In the genomic region with DNA sequence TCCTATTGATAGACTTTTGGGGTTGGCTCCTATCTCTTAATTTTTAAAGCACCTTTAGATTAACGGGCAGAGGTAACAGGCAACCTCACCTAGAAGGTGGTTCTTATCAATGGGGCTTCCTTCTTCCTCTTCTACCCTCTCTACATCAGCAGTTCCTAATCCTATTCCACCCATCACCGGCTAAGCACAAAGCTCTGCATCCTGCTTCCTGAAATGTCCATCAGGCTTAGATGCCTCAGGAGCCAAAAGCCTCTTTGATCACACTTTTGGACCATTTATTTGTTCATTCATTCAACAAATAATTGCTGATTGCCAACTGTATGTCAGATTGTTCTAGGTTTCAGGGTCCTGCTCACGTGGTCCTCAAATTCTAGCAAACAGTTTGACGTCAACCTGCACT, we compare ENCODE assay signal across 35 cellular contexts.
DNase-seq lines count a peak whose midpoint lies in the region; TF ChIP-seq lines count a peak whose summit lies in the region.
"Had no signal": no experiment of that assay in that cellular context is flagged by ENCODE, and none has a peak within 500 bp of the region (broad histone marks: within the 10 kb centered on the region; RNA-seq: fewer than 3 reads in every experiment).

No MANE protein-coding gene starts in this region.

- peaks cover 9% of the 10 kb centered on the region for H3F3A ChIP-seq in neural progenitor cell (ENCODE audit: low read depth)

- H3K4ac ChIP-seq in mesendoderm (ENCODE audit: low read depth, low read length) (no peak overlapping the region), neuronal stem cell (ENCODE audit: low read length) (no peak overlapping the region)

- H3K79me2 ChIP-seq in mesendoderm (ENCODE audit: control insufficient read depth, insufficient read depth, low read length): no peaks in the 10 kb centered on the region
- H3K79me2 ChIP-seq in neural progenitor cell (ENCODE audit: low read depth): no peaks in the 10 kb centered on the region

- H2BK5ac ChIP-seq in mesendoderm (ENCODE audit: low read length): no peak overlapping the region
- no peak overlapping the region for H2BK5ac ChIP-seq in neuronal stem cell (ENCODE audit: low read length)

- no peak overlapping the region for H3K18ac ChIP-seq in mesendoderm (ENCODE audit: low read length)
- no peak overlapping the region for H3K18ac ChIP-seq in neuronal stem cell (ENCODE audit: low read length)

- no peak overlapping the region for H3K9ac ChIP-seq in mesendoderm (ENCODE audit: low read length)
- no peak overlapping the region for H3K9ac ChIP-seq in neural progenitor cell
- H3K9ac ChIP-seq in neuronal stem cell (ENCODE audit: low read depth, low read length, poor library complexity): no peak overlapping the region
- H3K9ac ChIP-seq: BLaER1; BLaER1 treated with 17β-estradiol and CSF1 and Interleukin-3, amounts not matched to agents 10 nM and 100 nM had no signal

- DNase-seq in NCI-H82 (lab: John Stamatoyannopoulos, UW): peak; percentile 62
- no peak for DNase-seq in NCI-H82 treated with DMSO at 0.1 percent for 48 hours (lab: John Stamatoyannopoulos, UW; ENCODE audit: unreplicated experiment)
- no peak for DNase-seq in mesendoderm
- peak; percentile 86 for DNase-seq in neural progenitor cell (ENCODE audit: low spot score)
- DNase-seq in neuronal stem cell (ENCODE audit: low spot score): peak; percentile 50
- DNase-seq in immature natural killer cell: no peak
- no peak for DNase-seq in activated gamma-delta T cell treated with Interleukin-2 at 50 U/mL for 16 hours
- DNase-seq in GM13977 (ENCODE audit: low spot score): no peak
- DNase-seq: 8988T; ACHN; AML-193; BE2C; C1 segment of cervical spinal cord; Caco-2; Calu3; CD4-positive, alpha-beta memory T cell; CD4-positive, alpha-beta T cell; CD4-positive, CD25-positive, alpha-beta regulatory T cell; CD8-positive, alpha-beta memory T cell; CD8-positive, alpha-beta T cell; COR-L47; DMS 273 treated with DMSO at 0.1 percent for 48 hours; DMS153; DMS53; DMS79; DMS79 treated with DMSO at 0.1 percent for 48 hours; DND-41; EL had no signal

- no peak overlapping the region for H2BK120ac ChIP-seq in mesendoderm (ENCODE audit: low read depth, low read length)
- H2BK120ac ChIP-seq in neuronal stem cell (ENCODE audit: low read depth, low read length): no peak overlapping the region

- no peak overlapping the region for H4K91ac ChIP-seq in neuronal stem cell (ENCODE audit: low read depth, low read length, poor library complexity)

- H3K4me2 ChIP-seq in mesendoderm (ENCODE audit: low read length) (no peak overlapping the region), neural progenitor cell (peak overlapping the region; percentile 29), neuronal stem cell (ENCODE audit: insufficient read depth, low read length, poor library complexity, severe bottlenecking) (no peak overlapping the region)
- H3K4me2 ChIP-seq: A549; BLaER1; BLaER1 treated with 17β-estradiol and CSF1 and Interleukin-3, amounts not matched to agents 10 nM and 100 nM had no signal

- no peak for TF ChIP-seq CTCF in neural progenitor cell (IDR thresholded peaks at IDR 0.05)
- no peak for TF ChIP-seq CTCF in GM13977 (IDR thresholded peaks at IDR 0.05; ENCODE audit: extremely low read depth, insufficient read depth, missing control alignments)

- H3K27me3 ChIP-seq in mesendoderm (ENCODE audit: insufficient read depth, low read length, poor library complexity) (no peaks in the 10 kb centered on the region), neural progenitor cell (no peaks in the 10 kb centered on the region), neuronal stem cell (ENCODE audit: control insufficient read depth in 3 of 3, insufficient read depth in 3 of 3, low read depth in 1 of 3, low read length in 3 of 3) (peaks cover 0 to 6% (median 0%) of the 10 kb centered on the region in 3 experiments)
- H3K27me3 ChIP-seq: BE2C; BLaER1; BLaER1 treated with 17β-estradiol and CSF1 and Interleukin-3, amounts not matched to agents 10 nM and 100 nM had no signal

- H3K4me1 Mint-ChIP-seq in neural progenitor cell (peaks cover 6% of the 10 kb centered on the region), immature natural killer cell (no peaks in the 10 kb centered on the region)
- H3K4me1 Mint-ChIP-seq: B cell; CD14-positive monocyte; CD4-positive, alpha-beta memory T cell; CD4-positive, CD25-positive, alpha-beta regulatory T cell; CD8-positive, alpha-beta memory T cell had no signal

- H3K9me3 Mint-ChIP-seq in neural progenitor cell (no peaks in the 10 kb centered on the region), immature natural killer cell (peaks cover 0 to 12% (median 4%) of the 10 kb centered on the region in 6 donors)
- H3K9me3 Mint-ChIP-seq: CD14-positive monocyte had no signal

- H4K8ac ChIP-seq in mesendoderm (ENCODE audit: low read depth, low read length) (peak overlapping the region; percentile 31), neuronal stem cell (ENCODE audit: low read depth, low read length) (no peak overlapping the region)

- no peak overlapping the region for H2AFZ ChIP-seq in neural progenitor cell (replicated peaks)
- H2AFZ ChIP-seq in neuronal stem cell (ENCODE audit: low read length): no peak overlapping the region

- no CpG with 5 or more reads among the region's 4 CpGs for WGBS in mesendoderm (ENCODE audit: extremely low coverage, insufficient coverage, low lambda C conversion rate)
- no CpG with 5 or more reads among the region's 4 CpGs for WGBS in neuronal stem cell (ENCODE audit: extremely low coverage in 2 of 2, insufficient read length in 2 of 2, insufficient replicate concordance in 1 of 2), 2 donors

- H3K14ac ChIP-seq in neuronal stem cell (ENCODE audit: low read length): no peak overlapping the region

- no peak overlapping the region for H3K23ac ChIP-seq in mesendoderm (ENCODE audit: low read length)
- no peak overlapping the region for H3K23ac ChIP-seq in neuronal stem cell (ENCODE audit: low read depth, low read length, poor library complexity)

- H4K5ac ChIP-seq in mesendoderm (ENCODE audit: low read length): no peak overlapping the region

- H2AK5ac ChIP-seq in mesendoderm (ENCODE audit: low read length) (no peak overlapping the region), neuronal stem cell (ENCODE audit: low read depth, low read length) (no peak overlapping the region)

- H3K27ac ChIP-seq in mesendoderm (ENCODE audit: low read depth, low read length) (no peak overlapping the region), neural progenitor cell (no peak overlapping the region), neuronal stem cell (replicated peaks; ENCODE audit: low read length) (no peak overlapping the region)
- H3K27ac ChIP-seq: 22Rv1; A549; BLaER1; BLaER1 treated with 17β-estradiol and CSF1 and Interleukin-3, amounts not matched to agents 10 nM and 100 nM; C4-2B had no signal

- H3K36me3 Mint-ChIP-seq in neural progenitor cell (no peaks in the 10 kb centered on the region), immature natural killer cell (no peaks in the 10 kb centered on the region)
- H3K36me3 Mint-ChIP-seq: CD14-positive monocyte; CD4-positive, alpha-beta memory T cell; CD4-positive, CD25-positive, alpha-beta regulatory T cell; CD8-positive, alpha-beta memory T cell; CD8-positive, alpha-beta T cell had no signal

- H3K27ac Mint-ChIP-seq in neural progenitor cell (no peak overlapping the region), immature natural killer cell (no peak overlapping the region)
- H3K27ac Mint-ChIP-seq: B cell; CD14-positive monocyte; CD4-positive, alpha-beta memory T cell; CD4-positive, alpha-beta T cell; CD4-positive, CD25-positive, alpha-beta regulatory T cell; CD8-positive, alpha-beta memory T cell; CD8-positive, alpha-beta T cell had no signal

- H2BK15ac ChIP-seq in mesendoderm (replicated peaks; ENCODE audit: low read depth): no peak overlapping the region
- no peak overlapping the region for H2BK15ac ChIP-seq in neuronal stem cell (ENCODE audit: low read length)

- H2BK12ac ChIP-seq in neuronal stem cell (ENCODE audit: low read length): no peak overlapping the region

- no peaks in the 10 kb centered on the region for H3K9me3 ChIP-seq in neural progenitor cell (ENCODE audit: low read depth)
- no peaks in the 10 kb centered on the region for H3K9me3 ChIP-seq in neuronal stem cell (replicated peaks in 1 of 2; ENCODE audit: control insufficient read depth in 2 of 2, insufficient read depth in 1 of 2, low read depth in 1 of 2, low read length in 2 of 2)
- H3K9me3 ChIP-seq: A549; BE2C; BLaER1; BLaER1 treated with 17β-estradiol and CSF1 and Interleukin-3, amounts not matched to agents 10 nM and 100 nM; Caco-2 had no signal

- H3K4me3 ChIP-seq in mesendoderm (ENCODE audit: low read length) (no peak overlapping the region), neural progenitor cell (no peak overlapping the region), neuronal stem cell (ENCODE audit: low read length in 2 of 2) (no peak overlapping the region)
- H3K4me3 ChIP-seq: A549; BLaER1; BLaER1 treated with 17β-estradiol and CSF1 and Interleukin-3, amounts not matched to agents 10 nM and 100 nM had no signal

- H4K20me1 ChIP-seq in neural progenitor cell (ENCODE audit: low read depth): no peaks in the 10 kb centered on the region
- H4K20me1 ChIP-seq: BLaER1; BLaER1 treated with 17β-estradiol and CSF1 and Interleukin-3, amounts not matched to agents 10 nM and 100 nM had no signal

- H3K4me3 Mint-ChIP-seq in neural progenitor cell: no peak overlapping the region
- no peak overlapping the region for H3K4me3 Mint-ChIP-seq in immature natural killer cell
- H3K4me3 Mint-ChIP-seq: B cell; CD14-positive monocyte; CD4-positive, alpha-beta memory T cell; CD4-positive, alpha-beta T cell; CD4-positive, CD25-positive, alpha-beta regulatory T cell; CD8-positive, alpha-beta memory T cell; CD8-positive, alpha-beta T cell had no signal

- H3K4me1 ChIP-seq in mesendoderm (ENCODE audit: control insufficient read depth, low read depth, low read length) (no peaks in the 10 kb centered on the region), neural progenitor cell (peaks cover 16% of the 10 kb centered on the region), neuronal stem cell (ENCODE audit: control insufficient read depth in 2 of 2, insufficient read depth in 1 of 2, low read depth in 1 of 2, low read length in 2 of 2) (peaks cover 0 to 2% of the 10 kb centered on the region in 2 donors)
- H3K4me1 ChIP-seq: A549; BLaER1; BLaER1 treated with 17β-estradiol and CSF1 and Interleukin-3, amounts not matched to agents 10 nM and 100 nM; Caco-2 had no signal

- H3K79me1 ChIP-seq in mesendoderm (ENCODE audit: low read length): no peaks in the 10 kb centered on the region
- no peaks in the 10 kb centered on the region for H3K79me1 ChIP-seq in neuronal stem cell (ENCODE audit: low read depth, low read length)

- in situ Hi-C loops in GM13977 (cut with MboI; ENCODE audit: low pct_unique_long_range_greater_than_20kb, low sequenced_read_pairs, unreplicated experiment): no loop called here

- H3K36me3 ChIP-seq in mesendoderm (ENCODE audit: control insufficient read depth, insufficient read depth, low read length) (no peaks in the 10 kb centered on the region), neural progenitor cell (no peaks in the 10 kb centered on the region), neuronal stem cell (replicated peaks in 1 of 2; ENCODE audit: control insufficient read depth in 2 of 2, insufficient read depth in 2 of 2, low read length in 2 of 2) (no peaks in the 10 kb centered on the region)
- H3K36me3 ChIP-seq: BE2C; BLaER1; BLaER1 treated with 17β-estradiol and CSF1 and Interleukin-3, amounts not matched to agents 10 nM and 100 nM had no signal

- H3K56ac ChIP-seq in mesendoderm (ENCODE audit: low read length): no peak overlapping the region

- H3K27me3 Mint-ChIP-seq in neural progenitor cell (ENCODE audit: insufficient read depth, low read depth) (peaks cover 6% of the 10 kb centered on the region), immature natural killer cell (ENCODE audit: low read depth in 3 of 3) (peaks cover 0 to 3% (median 3%) of the 10 kb centered on the region in 3 donors)
- H3K27me3 Mint-ChIP-seq: B cell; CD4-positive, alpha-beta memory T cell; CD4-positive, alpha-beta T cell; CD4-positive, CD25-positive, alpha-beta regulatory T cell had no signal

Comparison
In these comparisons a context has a peak if more than half of its experiments do, and no peak if none do; other contexts are left out.
1. DNase-seq: peak in NCI-H82 (single experiment), neural progenitor cell (single experiment) and neuronal stem cell (single experiment); none in NCI-H82 treated with DMSO at 0.1 percent for 48 hours (single experiment), mesendoderm (single experiment), immature natural killer cell (0 of 3), activated gamma-delta T cell treated with Interleukin-2 at 50 U/mL for 16 hours (single experiment) and GM13977 (single experiment).